26 cellular contexts compared by ENCODE assay signal in genomic region chr6:55827818-55828522, GRCh38. TPM values are rescaled to one million over a fixed set of nuclear protein-coding genes. Genes with fewer than 3 reads are reported as not detected.
DNase-seq lines count a peak whose midpoint lies in the region; ATAC-seq, FAIRE-seq and TF ChIP-seq lines count a peak whose summit lies in the region.
"Had no signal": no experiment of that assay in that cellular context is flagged by ENCODE, and none has a peak within 500 bp of the region (broad histone marks: within the 10 kb centered on the region; RNA-seq: fewer than 3 reads in every experiment).

No MANE protein-coding gene starts in this region.

- H4K20me1 ChIP-seq in OCI-LY3 (ENCODE audit: insufficient read depth, low read length) (no peaks in the 10 kb centered on the region), MM.1S (ENCODE audit: insufficient read depth, low read length) (no peaks in the 10 kb centered on the region), osteoblast (ENCODE audit: insufficient read depth, low read length) (no peaks in the 10 kb centered on the region)

- CTCF ChIA-PET in A549 (lab: Yijun Ruan, JAX): no interaction called here

- H3K36me3 ChIP-seq in OCI-LY3 (replicated peaks; ENCODE audit: low read depth, low read length): no peaks in the 10 kb centered on the region
- H3K36me3 ChIP-seq in MM.1S (replicated peaks; ENCODE audit: insufficient read depth, low read length): no peaks in the 10 kb centered on the region
- H3K36me3 ChIP-seq in osteoblast (ENCODE audit: insufficient read depth, low read length): no peaks in the 10 kb centered on the region
- H3K36me3 ChIP-seq: gastrocnemius medialis had no signal

- H3F3A ChIP-seq in MM.1S (ENCODE audit: insufficient read depth, low read length): no peaks in the 10 kb centered on the region

- H3K9ac ChIP-seq in OCI-LY3 (ENCODE audit: low read length) (no peak overlapping the region), MM.1S (ENCODE audit: low read length) (no peak overlapping the region)

- H3K4me1 ChIP-seq in A549 (peaks cover 28% of the 10 kb centered on the region; the same call in 2 of the 3 replicates), OCI-LY3 (ENCODE audit: low read length) (no peaks in the 10 kb centered on the region), MM.1S (ENCODE audit: low read length) (no peaks in the 10 kb centered on the region), osteoblast (ENCODE audit: insufficient read depth, low read length) (peaks cover 9% of the 10 kb centered on the region)
- H3K4me1 ChIP-seq: body of pancreas, gastrocnemius medialis had no signal

- no peak for TF ChIP-seq POLR2A in A549 (IDR thresholded peaks at IDR 0.05; ENCODE audit: low read length)

- no peak for TF ChIP-seq CTCF in A549 (IDR thresholded peaks at IDR 0.05)
- no peak for TF ChIP-seq CTCF in OCI-LY3 (IDR thresholded peaks at IDR 0.05; ENCODE audit: low read depth, low read length)
- no peak for TF ChIP-seq CTCF in foreskin fibroblast (IDR thresholded peaks at IDR 0.05; ENCODE audit: low read depth, low read length)
- TF ChIP-seq CTCF in MM.1S (IDR thresholded peaks at IDR 0.05; ENCODE audit: low read length): no peak
- TF ChIP-seq CTCF in osteoblast (IDR thresholded peaks at IDR 0.05; ENCODE audit: extremely low read depth, low read depth, low read length): no peak

- peak overlapping the region; percentile 39 for H3K4me2 ChIP-seq in A549
- no peak overlapping the region for H3K4me2 ChIP-seq in OCI-LY3 (ENCODE audit: low read length)
- no peak overlapping the region for H3K4me2 ChIP-seq in MM.1S (ENCODE audit: low read depth, low read length)
- no peak overlapping the region for H3K4me2 ChIP-seq in osteoblast (ENCODE audit: insufficient read depth, low read length)
- H3K4me2 ChIP-seq: hepatocyte had no signal

- DNase-seq in A549 (ENCODE audit: low read depth in 1 of 2, low spot score in 1 of 2) (no peak), GM18507 (ENCODE audit: extremely low spot score, insufficient read length, low read depth) (no peak), foreskin fibroblast (peak; percentile 54 to 75), MM.1S (no peak), osteoblast (ENCODE audit: insufficient read length, low spot score, missing footprints) (no peak), GOT3 (lab: John Stamatoyannopoulos, UW) (no peak)
- DNase-seq: activated CD4-positive, alpha-beta T cell treated with anti-CD3 and anti-CD28 coated beads for 36 hours; activated gamma-delta T cell; activated T-cell treated with anti-CD3 and anti-CD28 coated beads, Interleukin-2, amount 50 U/mL, for 1 hour; body of pancreas; Calu3; effector CD8-positive, alpha-beta T cell; gastrocnemius medialis; Karpas-422; mesenchymal stem cell; NCI-H187; occipital lobe; OCI-M1; SIG-M5; substantia nigra had no signal

- H2AFZ ChIP-seq in OCI-LY3 (ENCODE audit: low read depth, low read length) (0 out of 2 replicates have a peak overlapping the region, but pooled peaks have one; percentile 15), MM.1S (ENCODE audit: low read length) (no peak overlapping the region), osteoblast (ENCODE audit: low read length) (no peak overlapping the region)
- H2AFZ ChIP-seq: hepatocyte had no signal

- no peaks in the 10 kb centered on the region for H3K9me2 ChIP-seq in MM.1S (replicated peaks; ENCODE audit: insufficient read depth, low read length)

- ATAC-seq in A549: no peak
- ATAC-seq: activated CD4-positive, alpha-beta T cell treated with anti-CD3 and anti-CD28 coated beads for 36 hours; body of pancreas; gastrocnemius medialis had no signal

- POLR2A ChIA-PET in A549 (lab: Yijun Ruan, JAX): no interaction called here

- H3K79me2 ChIP-seq in OCI-LY3 (ENCODE audit: low read length): no peaks in the 10 kb centered on the region
- no peaks in the 10 kb centered on the region for H3K79me2 ChIP-seq in MM.1S (ENCODE audit: low read length)
- H3K79me2 ChIP-seq in osteoblast (ENCODE audit: insufficient read depth, low read length): no peaks in the 10 kb centered on the region

- FAIRE-seq in A549 (lab: Jason Lieb, UNC) (no peak), GM18507 (lab: Jason Lieb, UNC) (peak; percentile 9)

- H3K9me3 ChIP-seq in A549 (no peaks in the 10 kb centered on the region), OCI-LY3 (ENCODE audit: insufficient read depth, low read length) (no peaks in the 10 kb centered on the region), MM.1S (replicated peaks; ENCODE audit: insufficient read depth, low read length) (no peaks in the 10 kb centered on the region), osteoblast (ENCODE audit: low read depth, low read length) (no peaks in the 10 kb centered on the region)
- H3K9me3 ChIP-seq: body of pancreas, gastrocnemius medialis had no signal

- no peak for TF ChIP-seq RAD21 in A549 (conservative IDR thresholded peaks at IDR 0.05 in 1 of 2, IDR thresholded peaks at IDR 0.05 in 1 of 2)

- H3K27ac ChIP-seq in A549 (no peak overlapping the region), OCI-LY3 (ENCODE audit: low read length) (no peak overlapping the region), MM.1S (ENCODE audit: low read length) (no peak overlapping the region), osteoblast (ENCODE audit: low read depth, low read length) (no peak overlapping the region)
- H3K27ac ChIP-seq: body of pancreas, C4-2B, hepatocyte had no signal

- H3K27me3 ChIP-seq in OCI-LY3 (ENCODE audit: low read depth, low read length) (no peaks in the 10 kb centered on the region), MM.1S (replicated peaks; ENCODE audit: insufficient read depth, low read length) (no peaks in the 10 kb centered on the region), osteoblast (ENCODE audit: insufficient read depth, low read length) (no peaks in the 10 kb centered on the region)
- H3K27me3 ChIP-seq: body of pancreas, gastrocnemius medialis, hepatocyte had no signal

- no peak overlapping the region for H3K4me3 ChIP-seq in A549
- no peak overlapping the region for H3K4me3 ChIP-seq in OCI-LY3 (ENCODE audit: low read length)
- no peak overlapping the region for H3K4me3 ChIP-seq in foreskin fibroblast (ENCODE audit: low read depth in 1 of 2, low read length in 2 of 2)
- H3K4me3 ChIP-seq in MM.1S (ENCODE audit: low read length): no peak overlapping the region
- H3K4me3 ChIP-seq in osteoblast (ENCODE audit: insufficient read depth, low read length): no peak overlapping the region
- H3K4me3 ChIP-seq: body of pancreas, gastrocnemius medialis, hepatocyte had no signal

- TF ChIP-seq EP300 in A549 (IDR thresholded peaks at IDR 0.05): no peak

TF ChIP-seq in A549, 52 proteins besides CTCF, POLR2A, EP300 and RAD21:
- peak; percentile 88 for TF ChIP-seq GATA3 (IDR thresholded peaks at IDR 0.05; ENCODE audit: borderline replicate concordance)
- TF ChIP-seq HOXB5 (CRISPR knock-in tag; IDR thresholded peaks at IDR 0.05): no peak
- TF ChIP-seq JUNB (IDR thresholded peaks at IDR 0.05): no peak
- no peak for TF ChIP-seq CBX2 (IDR thresholded peaks at IDR 0.05; ENCODE audit: borderline replicate concordance, low read depth)
- TF ChIP-seq, protein P1, sequence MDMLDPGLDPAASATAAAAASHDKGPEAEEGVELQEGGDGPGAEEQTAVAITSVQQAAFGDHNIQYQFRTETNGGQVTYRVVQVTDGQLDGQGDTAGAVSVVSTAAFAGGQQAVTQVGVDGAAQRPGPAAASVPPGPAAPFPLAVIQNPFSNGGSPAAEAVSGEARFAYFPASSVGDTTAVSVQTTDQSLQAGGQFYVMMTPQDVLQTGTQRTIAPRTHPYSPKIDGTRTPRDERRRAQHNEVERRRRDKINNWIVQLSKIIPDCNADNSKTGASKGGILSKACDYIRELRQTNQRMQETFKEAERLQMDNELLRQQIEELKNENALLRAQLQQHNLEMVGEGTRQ (IDR thresholded peaks at IDR 0.05): no peak

RNA-seq across cellular contexts. Expression of gene BMP5, which starts 47.4 kb away (rescaled TPM):
- polyA plus RNA-seq in A549 (2011; rRNA removed) (0.09 and 0.12 TPM in 2 replicates), A549 (2017; fragmentation: RNase III; extraction: RNeasy Plus Mini Kit Qiagen cat#74134 plus additional on column Dnase treatment) (0.03 to 0.04 TPM (median 0.04 TPM) in 3 replicates)
- 0.01 TPM in 1 of 2 replicates, not detected in the other for polyA plus RNA-seq in A549 (2012; cell fraction: cytosol; rRNA removed)
- polyA plus RNA-seq in A549 (2012; cell fraction: nucleus; rRNA removed): 0.01 TPM in 1 of 2 replicates, not detected in the other
- 0.04 and 0.10 TPM in 2 replicates for polyA minus RNA-seq in A549 (2011; rRNA and poly(A)+ RNA removed)
- total RNA-seq in osteoblast: 0.36 and 0.59 TPM in 2 replicates
- total RNA-seq: activated CD4-positive, alpha-beta T cell treated with anti-CD3 and anti-CD28 coated beads for 36 hours; Calu3; epithelial cell of proximal tubule; renal cortical epithelial cell; T-helper 1 cell treated with Interleukin-12 subunit alpha and Interleukin-12 subunit beta and Interleukin-4 antibody, amounts not matched to agents 30 ng/mL and 1 ng/mL, for 36 hours had no signal

Comparison
In these comparisons a context has a peak if more than half of its experiments do, and no peak if none do; other contexts are left out.
1. DNase-seq: peak in foreskin fibroblast (2 of 2); none in A549 (0 of 2), GM18507 (single experiment), MM.1S (single experiment), osteoblast (single experiment) and GOT3 (single experiment).